20 cellular contexts compared by ENCODE assay signal in the genomic region with DNA sequence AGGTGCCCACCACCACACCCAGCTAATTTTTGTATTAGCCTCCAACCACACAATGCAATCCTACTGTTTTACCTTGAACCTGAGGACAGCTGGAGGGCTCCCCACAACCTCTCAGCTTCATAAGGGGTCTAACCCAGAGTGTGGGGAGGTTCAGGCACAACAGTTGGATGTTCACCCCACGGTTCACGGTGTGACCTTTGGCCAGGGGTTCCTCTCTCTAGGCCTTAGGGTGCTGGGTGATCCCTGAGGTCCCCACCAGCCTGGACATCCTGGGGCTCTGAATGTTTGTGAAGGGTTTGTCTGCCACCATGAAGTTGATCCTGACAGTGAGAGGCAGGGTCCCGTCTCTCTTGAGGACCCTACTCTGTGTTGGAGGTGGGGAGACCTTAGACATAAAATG. TPM values are rescaled to one million over a fixed set of nuclear protein-coding genes. Genes with fewer than 3 reads are reported as not detected.
"Had no signal": no experiment of that assay in that cellular context is flagged by ENCODE, and none has a peak within 500 bp of the region (broad histone marks: within the 10 kb centered on the region; RNA-seq: fewer than 3 reads in every experiment).

No MANE protein-coding gene starts in this region.

- DNase-seq: effector memory CD4-positive, alpha-beta T cell; glutamatergic neuron; left colon; mammary epithelial cell; mucosa of descending colon; naive thymus-derived CD8-positive, alpha-beta T cell; right cardiac atrium; small intestine; stimulated activated CD4-positive, alpha-beta T cell treated with anti-CD3 and anti-CD28 coated beads, Interleukin-2, amount 100 ng/mL, for 48 hours; tibial artery; upper lobe of left lung had no signal

- H3K27me3 ChIP-seq: esophagus muscularis mucosa, gastroesophageal sphincter, hepatocyte, neutrophil, tibial artery, upper lobe of left lung, vagina had no signal

- H3K4me1 Mint-ChIP-seq: naive thymus-derived CD8-positive, alpha-beta T cell; stimulated activated effector memory CD8-positive, alpha-beta T cell treated with anti-CD3 and anti-CD28 coated beads, Interleukin-12 subunit alpha, Interleukin-12 subunit beta, amount 100 ng/mL, for 72 hours had no signal

- ATAC-seq: gastroesophageal sphincter; left colon; mucosa of descending colon; naive thymus-derived CD8-positive, alpha-beta T cell; right cardiac atrium; stimulated activated effector memory CD8-positive, alpha-beta T cell treated with anti-CD3 and anti-CD28 coated beads, Interleukin-12 subunit alpha, Interleukin-12 subunit beta, amount 100 ng/mL, for 72 hours had no signal

- H3K36me3 Mint-ChIP-seq: stimulated activated effector memory CD8-positive, alpha-beta T cell treated with anti-CD3 and anti-CD28 coated beads, Interleukin-12 subunit alpha, Interleukin-12 subunit beta, amount 100 ng/mL, for 72 hours had no signal

- H3K27ac Mint-ChIP-seq: stimulated activated effector memory CD8-positive, alpha-beta T cell treated with anti-CD3 and anti-CD28 coated beads, Interleukin-12 subunit alpha, Interleukin-12 subunit beta, amount 100 ng/mL, for 72 hours; stimulated activated naive CD8-positive, alpha-beta T cell treated with anti-CD3 and anti-CD28 coated beads, Interleukin-15, Interleukin-2, amounts not matched to agents 100 ng/mL and 50 ng/mL, for 24 hours had no signal

- H3K9me3 ChIP-seq: gastroesophageal sphincter, mucosa of descending colon, neutrophil, tibial artery, upper lobe of left lung, vagina had no signal

- H3K36me3 ChIP-seq: esophagus muscularis mucosa, gastroesophageal sphincter, neutrophil, tibial artery, upper lobe of left lung, vagina had no signal

- H3K27ac ChIP-seq: epithelial cell of prostate, hepatocyte, neutrophil, tibial artery, upper lobe of left lung, vagina had no signal

- H3K4me3 Mint-ChIP-seq: naive thymus-derived CD8-positive, alpha-beta T cell; stimulated activated effector memory CD8-positive, alpha-beta T cell treated with anti-CD3 and anti-CD28 coated beads, Interleukin-12 subunit alpha, Interleukin-12 subunit beta, amount 100 ng/mL, for 72 hours; stimulated activated naive CD8-positive, alpha-beta T cell treated with anti-CD3 and anti-CD28 coated beads, Interleukin-15, Interleukin-2, amounts not matched to agents 100 ng/mL and 50 ng/mL, for 24 hours had no signal

- H3K4me3 ChIP-seq: esophagus muscularis mucosa, gastroesophageal sphincter, hepatocyte, mucosa of descending colon, tibial artery, upper lobe of left lung, vagina had no signal

RNA-seq across cellular contexts. Expression of a gene that starts 3.9 kb away (rescaled TPM):
- polyA plus RNA-seq: neural cell had no signal
